ENCODE assay signal across 13 cellular contexts in genomic region chr13:46340631-46341111, GRCh38. TPM values are rescaled to one million over a fixed set of nuclear protein-coding genes. Genes with fewer than 3 reads are reported as not detected.
DNase-seq lines count a peak whose midpoint lies in the region; ATAC-seq lines count a peak whose summit lies in the region.
"Had no signal": no experiment of that assay in that cellular context is flagged by ENCODE, and none has a peak within 500 bp of the region (broad histone marks: within the 10 kb centered on the region; RNA-seq: fewer than 3 reads in every experiment).

No MANE protein-coding gene starts in this region.

- DNase-seq in activated T-cell treated with anti-CD3 and anti-CD28 coated beads, Interleukin-2, amount 50 U/mL, for 24 hours, result no peak
- DNase-seq in activated T-cell treated with anti-CD3 and anti-CD28 coated beads for 4 hours (no peak), mesenteric fat pad (ENCODE audit: low spot score) (no peak), NCI-H1105 treated with DMSO at 0.1 percent for 48 hours (lab: John Stamatoyannopoulos, UW) (no peak)
- DNase-seq in activated naive CD8-positive, alpha-beta T cell treated with anti-CD3 and anti-CD28 coated beads, Interleukin-2, amount 10 ng/mL, durations not matched to agents 7 days and 5 days, result no peak
- DNase-seq: activated naive CD4-positive, alpha-beta T cell treated with anti-CD3 and anti-CD28 coated beads, Interleukin-2, amount 10 ng/mL, durations not matched to agents 7 days and 5 days; midbrain; NCI-H526 treated with DMSO at 0.1 percent for 48 hours; WERI-Rb-1 had no signal

- ATAC-seq in HG02885 (IDR thresholded peaks at IDR 0.05; ENCODE audit: poor library complexity, unreplicated experiment) (peak; percentile 1), GM21381 (IDR thresholded peaks at IDR 0.05; ENCODE audit: unreplicated experiment) (no peak)
- no peak for ATAC-seq in activated naive CD8-positive, alpha-beta T cell treated with anti-CD3 and anti-CD28 coated beads, Interleukin-2, amount 10 ng/mL, durations not matched to agents 7 days and 5 days (ENCODE audit: low read depth)
- no peak for ATAC-seq in stimulated activated memory B cell treated with anti-CD40 and anti-IgM and Interleukin-4, amounts not matched to agents 10 μg/mL and 1 μg/mL and 100 μg/mL, for 72 hours

- peak overlapping the region; percentile 57 for H3K4me3 Mint-ChIP-seq in activated T-cell treated with anti-CD3 and anti-CD28 coated beads, Interleukin-2, amount 50 U/mL, for 24 hours
- no peak overlapping the region for H3K4me3 Mint-ChIP-seq in activated naive CD8-positive, alpha-beta T cell treated with anti-CD3 and anti-CD28 coated beads, Interleukin-2, amount 10 ng/mL, durations not matched to agents 7 days and 5 days
- peak overlapping the region; percentile 4 for H3K4me3 Mint-ChIP-seq in stimulated activated memory B cell treated with anti-CD40 and anti-IgM and Interleukin-4, amounts not matched to agents 10 μg/mL and 1 μg/mL and 100 μg/mL, for 72 hours
- H3K4me3 Mint-ChIP-seq: activated naive CD4-positive, alpha-beta T cell treated with anti-CD3 and anti-CD28 coated beads, Interleukin-2, amount 10 ng/mL, durations not matched to agents 7 days and 5 days had no signal

- no peaks in the 10 kb centered on the region for H3K27me3 Mint-ChIP-seq in activated T-cell treated with anti-CD3 and anti-CD28 coated beads, Interleukin-2, amount 50 U/mL, for 24 hours
- no peaks in the 10 kb centered on the region for H3K27me3 Mint-ChIP-seq in activated naive CD8-positive, alpha-beta T cell treated with anti-CD3 and anti-CD28 coated beads, Interleukin-2, amount 10 ng/mL, durations not matched to agents 7 days and 5 days
- no peaks in the 10 kb centered on the region for H3K27me3 Mint-ChIP-seq in stimulated activated memory B cell treated with anti-CD40 and anti-IgM and Interleukin-4, amounts not matched to agents 10 μg/mL and 1 μg/mL and 100 μg/mL, for 72 hours
- H3K27me3 Mint-ChIP-seq: progenitor cell of endocrine pancreas had no signal

- H3K36me3 Mint-ChIP-seq in activated T-cell treated with anti-CD3 and anti-CD28 coated beads, Interleukin-2, amount 50 U/mL, for 24 hours (ENCODE audit: low read depth), result peaks cover 5% of the 10 kb centered on the region
- peaks cover 5% of the 10 kb centered on the region for H3K36me3 Mint-ChIP-seq in activated naive CD8-positive, alpha-beta T cell treated with anti-CD3 and anti-CD28 coated beads, Interleukin-2, amount 10 ng/mL, durations not matched to agents 7 days and 5 days
- H3K36me3 Mint-ChIP-seq in stimulated activated memory B cell treated with anti-CD40 and anti-IgM and Interleukin-4, amounts not matched to agents 10 μg/mL and 1 μg/mL and 100 μg/mL, for 72 hours, result peaks cover 72% of the 10 kb centered on the region

- peak overlapping the region; percentile 96 for H3K27ac Mint-ChIP-seq in activated T-cell treated with anti-CD3 and anti-CD28 coated beads, Interleukin-2, amount 50 U/mL, for 24 hours
- H3K27ac Mint-ChIP-seq in activated naive CD8-positive, alpha-beta T cell treated with anti-CD3 and anti-CD28 coated beads, Interleukin-2, amount 10 ng/mL, durations not matched to agents 7 days and 5 days, result peak overlapping the region; percentile 7
- peak overlapping the region; percentile 88 for H3K27ac Mint-ChIP-seq in stimulated activated memory B cell treated with anti-CD40 and anti-IgM and Interleukin-4, amounts not matched to agents 10 μg/mL and 1 μg/mL and 100 μg/mL, for 72 hours
- H3K27ac Mint-ChIP-seq: progenitor cell of endocrine pancreas had no signal

- peaks cover 51% of the 10 kb centered on the region for H3K4me1 Mint-ChIP-seq in activated T-cell treated with anti-CD3 and anti-CD28 coated beads, Interleukin-2, amount 50 U/mL, for 24 hours (ENCODE audit: low read depth)
- peaks cover 17% of the 10 kb centered on the region for H3K4me1 Mint-ChIP-seq in activated naive CD8-positive, alpha-beta T cell treated with anti-CD3 and anti-CD28 coated beads, Interleukin-2, amount 10 ng/mL, durations not matched to agents 7 days and 5 days
- peaks cover 63% of the 10 kb centered on the region for H3K4me1 Mint-ChIP-seq in stimulated activated memory B cell treated with anti-CD40 and anti-IgM and Interleukin-4, amounts not matched to agents 10 μg/mL and 1 μg/mL and 100 μg/mL, for 72 hours

- POLR2A ChIA-PET in activated naive CD8-positive, alpha-beta T cell treated with anti-CD3 and anti-CD28 coated beads, Interleukin-2, amount 10 ng/mL, durations not matched to agents 7 days and 5 days (lab: Charles Lee), result no interaction called here

- H3K9me3 Mint-ChIP-seq in activated T-cell treated with anti-CD3 and anti-CD28 coated beads, Interleukin-2, amount 50 U/mL, for 24 hours, result peaks cover 10% of the 10 kb centered on the region
- H3K9me3 Mint-ChIP-seq in activated naive CD8-positive, alpha-beta T cell treated with anti-CD3 and anti-CD28 coated beads, Interleukin-2, amount 10 ng/mL, durations not matched to agents 7 days and 5 days, result peaks cover 6% of the 10 kb centered on the region
- H3K9me3 Mint-ChIP-seq in stimulated activated memory B cell treated with anti-CD40 and anti-IgM and Interleukin-4, amounts not matched to agents 10 μg/mL and 1 μg/mL and 100 μg/mL, for 72 hours, result peaks cover 5% of the 10 kb centered on the region

RNA-seq across cellular contexts. Expression of gene RUBCNL, which starts 46.4 kb away (rescaled TPM):
- 1 to 10 TPM in 1 of 2 experiments, under 1 TPM in 1; 0.48 to 1.1 TPM for total RNA-seq in activated naive CD8-positive, alpha-beta T cell treated with anti-CD3 and anti-CD28 coated beads, Interleukin-2, amount 10 ng/mL, durations not matched to agents 7 days and 5 days
- total RNA-seq in mesenteric fat pad, result 6.7 TPM

Comparison
In these comparisons a context has a peak if more than half of its experiments do, and no peak if none do; other contexts are left out.
1. H3K27ac Mint-ChIP-seq: peak in every context shown above with its lines; median percentile 96 in activated T-cell treated with anti-CD3 and anti-CD28 coated beads, Interleukin-2, amount 50 U/mL, for 24 hours; 88 in stimulated activated memory B cell treated with anti-CD40 and anti-IgM and Interleukin-4, amounts not matched to agents 10 μg/mL and 1 μg/mL and 100 μg/mL, for 72 hours; 7 in activated naive CD8-positive, alpha-beta T cell treated with anti-CD3 and anti-CD28 coated beads, Interleukin-2, amount 10 ng/mL, durations not matched to agents 7 days and 5 days.